8 cellular contexts compared by ENCODE assay signal in the genomic region with DNA sequence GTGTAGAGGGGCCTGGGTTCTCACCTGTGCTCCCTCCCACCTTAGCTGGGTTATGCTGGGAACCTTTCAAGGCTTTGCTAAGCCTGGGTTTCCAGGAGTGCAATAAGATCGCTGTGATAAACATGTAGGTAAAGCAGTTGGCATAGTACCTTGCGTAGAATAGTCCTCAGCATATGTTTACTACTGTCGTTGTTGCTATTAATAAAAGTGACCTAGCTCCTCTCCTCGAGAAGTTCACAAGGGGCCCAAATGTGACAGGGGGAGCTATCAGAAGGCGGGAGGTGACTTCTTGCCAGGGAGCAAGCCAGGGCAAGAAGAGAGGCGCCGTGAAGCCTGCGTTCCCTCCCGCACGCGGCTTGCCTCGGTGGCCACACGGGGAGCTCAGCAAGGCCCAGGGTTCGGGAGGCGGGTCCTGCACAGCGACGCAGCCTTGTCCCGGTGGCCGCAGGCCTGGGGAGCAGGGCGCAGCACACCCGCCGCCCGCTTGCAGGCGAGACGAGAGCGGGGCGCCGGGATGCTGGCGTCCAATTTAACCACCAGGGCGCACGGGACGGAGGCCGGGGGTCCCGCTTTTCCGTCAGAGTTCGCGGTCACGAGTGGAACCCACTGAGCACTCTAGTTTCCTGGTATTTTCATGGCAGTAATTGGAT.
DNase-seq lines count a peak whose midpoint lies in the region; ATAC-seq and TF ChIP-seq lines count a peak whose summit lies in the region.

No MANE protein-coding gene starts in this region.

- H3K27ac ChIP-seq in ACC112 (ENCODE audit: low read depth, low read length) (no peak overlapping the region), spleen (peak overlapping the region; percentile 61 to 91 (median 86))

- H3K4me1 ChIP-seq in ACC112 (ENCODE audit: control insufficient read depth, insufficient read depth, low read length, unreplicated experiment): no peaks in the 10 kb centered on the region
- peaks cover 0 to 40% (median 19%) of the 10 kb centered on the region in 6 donors for H3K4me1 ChIP-seq in spleen

- peaks cover 48% of the 10 kb centered on the region for H3K4me1 Mint-ChIP-seq in brain

- H2AFZ ChIP-seq in ACC112 (ENCODE audit: low read length, unreplicated experiment): peak overlapping the region; percentile 82

- no peak for TF ChIP-seq POLR2A in spleen (IDR thresholded peaks at IDR 0.05)

- no peaks in the 10 kb centered on the region for H3K79me2 ChIP-seq in ACC112 (ENCODE audit: control insufficient read depth, insufficient read depth, low read length, unreplicated experiment)

- no peaks in the 10 kb centered on the region for H3K36me3 ChIP-seq in ACC112 (ENCODE audit: insufficient read depth, low read length)
- H3K36me3 ChIP-seq in spleen: no peaks in the 10 kb centered on the region

- ATAC-seq in HG02623 (IDR thresholded peaks at IDR 0.05; ENCODE audit: unreplicated experiment): peak; percentile 23

- peak overlapping the region; percentile 75 to 97 (median 90) for H3K27ac Mint-ChIP-seq in brain

- intact Hi-C loops in spleen (cut with DNase I; ENCODE audit: low total_unique reads): no loop called here

- 3 to 8% (median 4%) methylated on average over 11 to 38 of the region's 38 CpGs for WGBS in spleen, 5 donors

- peaks cover 3% of the 10 kb centered on the region for H3K27me3 Mint-ChIP-seq in brain

- TF ChIP-seq CTCF in GM12865 (IDR thresholded peaks at IDR 0.05; ENCODE audit: insufficient read depth, low read depth, low read length, missing control alignments): peak; percentile 2
- peak in 1 of 2 experiments; percentile 24 for TF ChIP-seq CTCF in brain (conservative IDR thresholded peaks at IDR 0.05)
- peak in 3 of 11 experiments; percentile 6 to 34 (median 20) for TF ChIP-seq CTCF in spleen (IDR thresholded peaks at IDR 0.05 in 8 of 11, conservative IDR thresholded peaks at IDR 0.05 in 3 of 11)

- DNase-seq in GM12865 (ENCODE audit: low read depth): peak; percentile 54
- DNase-seq in NCI-H510A (lab: John Stamatoyannopoulos, UW): peak; percentile 56
- peak; percentile 74 for DNase-seq in islet precursor cell
- peak; percentile 91 for DNase-seq in spleen
- DNase-seq in H4 (ENCODE audit: low spot score): no peak

- H3K4me3 ChIP-seq in ACC112 (ENCODE audit: low read depth, low read length) (peak overlapping the region; percentile 83), GM12865 (ENCODE audit: low read depth, low read length) (peak overlapping the region; percentile 56), spleen (peak overlapping the region; percentile 45 to 89 (median 68))

- H3K27me3 ChIP-seq in ACC112 (ENCODE audit: insufficient read depth, low read length): peaks cover 61% of the 10 kb centered on the region
- peaks cover 0 to 42% (median 6%) of the 10 kb centered on the region in 7 donors for H3K27me3 ChIP-seq in spleen (replicated peaks in 1 of 7)

- no peaks in the 10 kb centered on the region for H3K36me3 Mint-ChIP-seq in brain

- H3K9me3 Mint-ChIP-seq in brain: no peaks in the 10 kb centered on the region

- H3K9me3 ChIP-seq in spleen: no peaks in the 10 kb centered on the region

- peak overlapping the region; percentile 72 to 89 (median 80) for H3K4me3 Mint-ChIP-seq in brain
